Comparison of ENCODE assay signal across 8 cellular contexts in the genomic region with DNA sequence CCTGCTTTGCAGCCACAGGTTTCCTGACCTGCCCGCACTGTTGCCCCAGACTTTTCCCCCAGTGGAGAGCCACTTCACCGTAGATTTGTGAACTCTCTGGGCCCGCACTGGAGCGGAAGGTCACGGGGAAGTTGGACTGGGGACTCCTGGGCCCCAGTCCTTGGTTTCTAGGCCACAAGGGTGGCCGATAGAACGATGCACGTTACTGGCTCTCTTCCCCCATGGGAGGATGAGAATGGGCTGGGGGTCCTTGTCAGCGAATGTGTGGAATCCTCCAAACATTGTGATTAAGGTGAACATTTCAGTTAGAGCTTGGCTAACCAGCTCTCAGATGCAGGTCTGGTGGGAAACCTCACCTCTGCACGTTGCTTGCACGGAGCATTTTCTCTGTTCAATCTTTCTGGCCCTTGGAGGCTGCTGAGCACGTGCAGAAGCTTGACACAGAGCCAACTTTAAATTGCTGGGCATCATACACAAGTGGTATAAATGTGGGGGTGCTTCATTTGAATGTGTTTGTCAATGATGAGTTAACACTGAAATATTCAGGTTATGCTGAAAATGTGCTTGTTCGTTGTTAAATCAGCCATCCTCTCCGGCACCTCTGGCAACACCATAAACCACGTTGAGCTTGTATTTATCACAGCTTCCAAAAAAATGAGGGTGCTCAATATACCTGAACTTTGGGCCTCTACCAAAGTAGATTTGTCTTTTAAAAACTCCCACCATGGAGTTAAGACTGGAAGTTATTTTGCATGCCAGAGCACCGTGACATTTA. TPM values are rescaled to one million over a fixed set of nuclear protein-coding genes. Genes with fewer than 3 reads are reported as not detected.
DNase-seq lines count a peak whose midpoint lies in the region; ATAC-seq and TF ChIP-seq lines count a peak whose summit lies in the region.

No MANE protein-coding gene starts in this region.

- H3K79me2 ChIP-seq in SK-N-SH (ENCODE audit: insufficient read depth) = peaks cover 21% of the 10 kb centered on the region

- peaks cover 28% of the 10 kb centered on the region for H3K4me1 Mint-ChIP-seq in Calu3 (ENCODE audit: low read depth, unreplicated experiment)
- peaks cover 13% of the 10 kb centered on the region for H3K4me1 Mint-ChIP-seq in dendritic cell treated with granulocyte-macrophage colony-stimulating factor and Interleukin-4, amounts not matched to agents 40 ng/mL and 50 ng/mL, for 4 days (ENCODE audit: low read depth)

- peak overlapping the region; percentile 80 for H3K4me3 Mint-ChIP-seq in Calu3 (ENCODE audit: low read depth, unreplicated experiment)
- H3K4me3 Mint-ChIP-seq in dendritic cell treated with granulocyte-macrophage colony-stimulating factor and Interleukin-4, amounts not matched to agents 40 ng/mL and 50 ng/mL, for 4 days = peak overlapping the region; percentile 78

- H3K4me2 ChIP-seq in SK-N-SH = peak overlapping the region; percentile 95

- CTCF ChIA-PET in Calu3 (lab: Charles Lee) = interaction anchor here (0.6 to 1.3 kb wide), 3 partner anchors 203 to 421 kb away, joined by 3 to 6 read pairs (median 3); a partner anchor contains a TSS
- CTCF ChIA-PET in SK-N-SH (lab: Yijun Ruan, JAX) = interaction anchor here (0.7 to 3.0 kb wide), 6 partner anchors 13 to 379 kb away, joined by 3 to 12 read pairs (median 4); a partner anchor contains a TSS

- H3K27ac Mint-ChIP-seq in Calu3 (ENCODE audit: unreplicated experiment) = peak overlapping the region; percentile 50
- peak overlapping the region; percentile 82 for H3K27ac Mint-ChIP-seq in dendritic cell treated with granulocyte-macrophage colony-stimulating factor and Interleukin-4, amounts not matched to agents 40 ng/mL and 50 ng/mL, for 4 days

- peaks cover 27% of the 10 kb centered on the region for H3K36me3 Mint-ChIP-seq in Calu3 (ENCODE audit: insufficient read depth, unreplicated experiment)
- peaks cover 15% of the 10 kb centered on the region for H3K36me3 Mint-ChIP-seq in dendritic cell treated with granulocyte-macrophage colony-stimulating factor and Interleukin-4, amounts not matched to agents 40 ng/mL and 50 ng/mL, for 4 days (ENCODE audit: low read depth)

- H3K4me1 ChIP-seq in HUES48 (ENCODE audit: control insufficient read depth, insufficient read depth, low read length) = peaks cover 19% of the 10 kb centered on the region
- H3K4me1 ChIP-seq in SK-N-SH (ENCODE audit: control insufficient read depth in 1 of 2, insufficient read depth in 2 of 2, low read depth in 1 of 2, low read length in 1 of 2) = peaks cover 26% of the 10 kb centered on the region in 2 experiments; a peak in 3 of 4 replicates

- no peak; a peak in 1 of 4 replicates for TF ChIP-seq EP300 in SK-N-SH (IDR thresholded peaks at IDR 0.05; ENCODE audit: borderline replicate concordance in 1 of 2, low read depth in 1 of 2, low read length in 1 of 2)

- POLR2A ChIA-PET in SK-N-SH (lab: Yijun Ruan, JAX) = interaction anchor here (1.3 kb wide), 1 partner anchor 92 kb away, joined by 3 read pairs; a partner anchor contains a TSS

- no peaks in the 10 kb centered on the region for H3K27me3 Mint-ChIP-seq in Calu3 (ENCODE audit: unreplicated experiment)
- H3K27me3 Mint-ChIP-seq in dendritic cell treated with granulocyte-macrophage colony-stimulating factor and Interleukin-4, amounts not matched to agents 40 ng/mL and 50 ng/mL, for 4 days = peaks cover 3% of the 10 kb centered on the region

- H3K27me3 ChIP-seq in HUES48 (ENCODE audit: control insufficient read depth, insufficient read depth, low read length) = no peaks in the 10 kb centered on the region
- no peaks in the 10 kb centered on the region for H3K27me3 ChIP-seq in SK-N-SH (ENCODE audit: insufficient read depth)

- no peaks in the 10 kb centered on the region for H3K9me3 ChIP-seq in HUES48 (ENCODE audit: control insufficient read depth, insufficient read depth, low read length)
- H3K9me3 ChIP-seq in SK-N-SH = no peaks in the 10 kb centered on the region

- TF ChIP-seq RAD21 in SK-N-SH (IDR thresholded peaks at IDR 0.05; ENCODE audit: low read length) = no peak

- H3K9me3 Mint-ChIP-seq in Calu3 (ENCODE audit: low read depth, unreplicated experiment) = no peaks in the 10 kb centered on the region
- H3K9me3 Mint-ChIP-seq in dendritic cell treated with granulocyte-macrophage colony-stimulating factor and Interleukin-4, amounts not matched to agents 40 ng/mL and 50 ng/mL, for 4 days = no peaks in the 10 kb centered on the region

- no peak for TF ChIP-seq POLR2A in lower leg skin (IDR thresholded peaks at IDR 0.05)

- H3K9me2 ChIP-seq in SK-N-SH = no peaks in the 10 kb centered on the region

- no peaks in the 10 kb centered on the region for H4K20me1 ChIP-seq in SK-N-SH (ENCODE audit: insufficient read depth)

- intact Hi-C loops in Calu3 (cut with micrococcal nuclease; ENCODE audit: unreplicated experiment) = no loop called here
- intact Hi-C loops in dendritic cell treated with granulocyte-macrophage colony-stimulating factor and Interleukin-4, amounts not matched to agents 40 ng/mL and 50 ng/mL, for 4 days (cut with micrococcal nuclease) = loop anchor here (5.0 kb wide), 1 partner anchor 203 kb away; a partner anchor contains a TSS
- intact Hi-C loops in lower leg skin (cut with DNase I; ENCODE audit: low total_unique reads) = no loop called here

- no TSS peak for BruUV-seq in Calu3 (replicated peaks; lab: Mats Ljungman, UMichigan)

- H3F3A ChIP-seq in SK-N-SH (replicated peaks; ENCODE audit: insufficient read depth) = peaks cover 23% of the 10 kb centered on the region

- DNase-seq in Calu3 (peak; percentile 20), SK-N-SH (no peak), lower leg skin (ENCODE audit: low spot score in 2 of 2) (peak in 1 of 2 donors; percentile 76), superior temporal gyrus (ENCODE audit: extremely low spot score) (peak; percentile 64), cerebellar nuclear complex (lab: John Stamatoyannopoulos, UW) (no peak)

- peak overlapping the region; percentile 74; the same call in 1 of the 2 replicates for H2AFZ ChIP-seq in SK-N-SH (ENCODE audit: low read depth)

- WGBS in SK-N-SH (ENCODE audit: low lambda C conversion rate) = 2% methylated on average over 10 of the region's 16 CpGs
- WGBS in lower leg skin, 2 donors = 3% methylated on average over 16 of the region's 16 CpGs

- ATAC-seq in GM19328 (IDR thresholded peaks at IDR 0.05; ENCODE audit: unreplicated experiment) = peak; percentile 16

- H3K27ac ChIP-seq in HUES48 (ENCODE audit: low read depth, low read length) (peak overlapping the region; percentile 87), SK-N-SH (ENCODE audit: low read depth in 2 of 2, low read length in 1 of 2) (peak overlapping the region; percentile 75 to 88)

- TF ChIP-seq CTCF in Calu3 (IDR thresholded peaks at IDR 0.05; ENCODE audit: unreplicated experiment) (no peak), SK-N-SH (IDR thresholded peaks at IDR 0.05) (no peak), lower leg skin (IDR thresholded peaks at IDR 0.05) (no peak)

- H3K9ac ChIP-seq in HUES48 (ENCODE audit: low read depth, low read length) (peak overlapping the region; percentile 67), SK-N-SH (peak overlapping the region; percentile 82)

- H3K36me3 ChIP-seq in HUES48 (ENCODE audit: control insufficient read depth, insufficient read depth, low read length) (no peaks in the 10 kb centered on the region), SK-N-SH (replicated peaks in 1 of 2; ENCODE audit: control insufficient read depth in 1 of 2, insufficient read depth in 2 of 2, low read length in 1 of 2) (peaks cover 0 to 7% of the 10 kb centered on the region in 2 experiments)

- peak overlapping the region; percentile 70 for H3K4me3 ChIP-seq in HUES48 (ENCODE audit: low read depth, low read length)
- peak overlapping the region; percentile 66 to 80 for H3K4me3 ChIP-seq in SK-N-SH (ENCODE audit: low read depth in 2 of 2, low read length in 1 of 2)
- H3K4me3 ChIP-seq in lower leg skin (ENCODE audit: low read depth, poor library complexity, severe bottlenecking) = peak overlapping the region; percentile 48

TF ChIP-seq in SK-N-SH, 30 proteins besides CTCF, POLR2A, EP300 and RAD21 (continues in another document):
- peak; percentile 14; the same call in 1 of the 2 replicates for TF ChIP-seq SIN3A (IDR thresholded peaks at IDR 0.05; ENCODE audit: borderline replicate concordance, low read depth, low read length)
- peak; percentile 80; the same call in 1 of the 2 replicates for TF ChIP-seq TEAD4 (IDR thresholded peaks at IDR 0.05; ENCODE audit: borderline replicate concordance, insufficient read depth)
- TF ChIP-seq MXI1 (IDR thresholded peaks at IDR 0.05; ENCODE audit: low read depth, low read length) = peak; percentile 87
- TF ChIP-seq, protein P1, sequence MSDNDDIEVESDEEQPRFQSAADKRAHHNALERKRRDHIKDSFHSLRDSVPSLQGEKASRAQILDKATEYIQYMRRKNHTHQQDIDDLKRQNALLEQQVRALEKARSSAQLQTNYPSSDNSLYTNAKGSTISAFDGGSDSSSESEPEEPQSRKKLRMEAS (IDR thresholded peaks at IDR 0.05; ENCODE audit: low read depth) = peak; percentile 89
- TF ChIP-seq TAF1 (IDR thresholded peaks at IDR 0.05; ENCODE audit: borderline replicate concordance, low read depth, low read length) = 0 out of 2 replicates have a peak, but pooled peaks have one; percentile 19
- TF ChIP-seq, protein P2, sequence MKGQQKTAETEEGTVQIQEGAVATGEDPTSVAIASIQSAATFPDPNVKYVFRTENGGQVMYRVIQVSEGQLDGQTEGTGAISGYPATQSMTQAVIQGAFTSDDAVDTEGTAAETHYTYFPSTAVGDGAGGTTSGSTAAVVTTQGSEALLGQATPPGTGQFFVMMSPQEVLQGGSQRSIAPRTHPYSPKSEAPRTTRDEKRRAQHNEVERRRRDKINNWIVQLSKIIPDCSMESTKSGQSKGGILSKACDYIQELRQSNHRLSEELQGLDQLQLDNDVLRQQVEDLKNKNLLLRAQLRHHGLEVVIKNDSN (IDR thresholded peaks at IDR 0.05; ENCODE audit: borderline replicate concordance, low read depth) = peak; percentile 27; the same call in 1 of the 2 replicates
- no peak for TF ChIP-seq MEF2A (IDR thresholded peaks at IDR 0.05; ENCODE audit: borderline replicate concordance, low read depth)
- TF ChIP-seq RXRA (IDR thresholded peaks at IDR 0.05; ENCODE audit: borderline replicate concordance, low read depth) = no peak
- peak; percentile 81; the same call in 1 of the 2 replicates for TF ChIP-seq NFIC (IDR thresholded peaks at IDR 0.05; ENCODE audit: borderline replicate concordance)
- no peak for TF ChIP-seq POLR2AphosphoS5 (IDR thresholded peaks at IDR 0.05; ENCODE audit: low read depth, low read length)

RNA-seq across cellular contexts. Expression of a gene that starts 1.0 kb away (rescaled TPM):
- total RNA-seq in Calu3 (2022) (24.6 and 25.3 TPM in 2 replicates), lower leg skin (10 to 100 TPM; 12.9 to 19.7 (median 17.1) TPM)
- polyA plus RNA-seq in SK-N-SH (2012; rRNA removed) = 11.5 and 14.9 TPM in 2 replicates
- polyA plus RNA-seq in SK-N-SH (2012; cell fraction: cytosol; rRNA removed) = 14.2 and 15.7 TPM in 2 replicates
- polyA plus RNA-seq in SK-N-SH (2012; cell fraction: nucleus; rRNA removed) = 11.0 and 18.3 TPM in 2 replicates

RNA-seq across cellular contexts. Expression of a gene that starts 40.8 kb away (rescaled TPM):
- total RNA-seq in Calu3 (2022) = 0.09 and 0.15 TPM in 2 replicates
- 0.03 TPM in 1 of 2 replicates, not detected in the other for polyA plus RNA-seq in SK-N-SH (2012; rRNA removed)
- 0.01 and 0.04 TPM in 2 replicates for polyA plus RNA-seq in SK-N-SH (2012; cell fraction: cytosol; rRNA removed)
- polyA plus RNA-seq in SK-N-SH (2012; cell fraction: nucleus; rRNA removed) = 0.07 and 0.14 TPM in 2 replicates
- total RNA-seq in lower leg skin = 10 to 100 TPM in 1 of 4 donors, 1 to 10 TPM in 2, under 1 TPM in 1; 0.97 to 10.6 (median 4.0) TPM

Comparison
In these comparisons a context has a peak if more than half of its experiments do, and no peak if none do; other contexts are left out.
1. DNase-seq: peak in Calu3 (single experiment) and superior temporal gyrus (single experiment); none in SK-N-SH (single experiment) and cerebellar nuclear complex (0 of 2).
2. Peak in every context shown above with its lines, with median percentiles within 50 percentile points of each other: H3K4me3 ChIP-seq.